Comparison of ENCODE assay signal across 23 cellular contexts in the genomic region with DNA sequence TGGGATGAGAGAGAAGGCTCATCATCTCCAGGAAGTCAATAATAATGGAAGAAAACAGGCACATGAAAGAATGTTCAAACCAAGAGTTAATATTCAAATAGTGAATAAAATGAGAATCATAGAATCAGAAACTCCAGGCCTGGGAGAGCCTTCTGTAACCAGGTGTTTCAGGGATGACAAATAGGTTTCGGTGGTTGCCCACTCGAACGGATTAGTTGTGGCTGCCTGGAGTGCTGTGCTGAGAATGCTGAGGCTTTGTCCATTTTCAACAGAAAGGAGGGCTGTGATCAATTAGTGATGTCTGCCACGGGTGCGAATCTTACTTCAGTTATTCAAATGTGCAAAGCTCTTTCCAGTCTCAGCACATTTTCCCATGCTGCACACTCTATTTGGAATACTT.
"Had no signal": no experiment of that assay in that cellular context is flagged by ENCODE, and none has a peak within 500 bp of the region (broad histone marks: within the 10 kb centered on the region; RNA-seq: fewer than 3 reads in every experiment).

No MANE protein-coding gene starts in this region.

- H3K4me1 ChIP-seq: left lung had no signal

- H3K4me3 ChIP-seq: colonic mucosa, gastroesophageal sphincter, heart left ventricle, hepatocyte, left lung, lung had no signal

- H3K79me2 ChIP-seq: hepatocyte had no signal

- H3K9me3 ChIP-seq: colonic mucosa, gastroesophageal sphincter, left lung had no signal

- H3K27ac ChIP-seq: colonic mucosa, epithelial cell of prostate, foreskin keratinocyte, gastroesophageal sphincter, heart left ventricle, hepatocyte, left lung had no signal

- H3K36me3 ChIP-seq: colonic mucosa, gastroesophageal sphincter, heart left ventricle, left lung had no signal

- DNase-seq: colonic mucosa; cortex of kidney; effector CD8-positive, alpha-beta T cell; effector memory CD8-positive, alpha-beta T cell; endodermal cell; erythroblast; foreskin keratinocyte; heart left ventricle; hypothalamus; left cardiac atrium; left lung; left ventricle myocardium superior; mammary epithelial cell; mesendoderm; midbrain had no signal

- H2AFZ ChIP-seq: hepatocyte had no signal

- H3K4me2 ChIP-seq: hepatocyte had no signal

- FAIRE-seq: endometrium, frontal cortex, islet of Langerhans, keratinocyte had no signal
